Comparison of ENCODE assay signal across 13 cellular contexts in the genomic region with DNA sequence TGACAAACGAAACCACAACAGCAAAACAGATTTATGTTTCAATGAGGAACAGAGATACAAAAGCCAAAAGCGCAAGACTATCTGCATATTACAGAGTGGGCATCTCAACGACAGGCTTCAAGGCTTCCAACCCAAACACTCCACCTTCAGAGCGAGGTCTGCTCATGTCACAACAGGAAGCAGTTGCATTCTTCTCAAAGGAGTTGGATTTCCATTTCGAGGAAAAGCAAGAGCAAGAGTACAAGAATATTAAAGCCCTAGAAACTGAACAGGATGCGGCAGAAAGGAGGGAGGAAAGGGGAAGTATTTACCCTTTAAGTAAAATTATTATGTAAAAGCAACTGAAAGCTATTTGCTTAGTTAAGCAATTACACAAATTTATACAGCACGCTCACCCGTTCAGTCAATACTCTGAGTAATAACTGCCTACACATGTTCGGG.
A peak's percentile ranks its signal among the peaks of the same experiment; 100 is the strongest.
DNase-seq lines count a peak whose midpoint lies in the region; ATAC-seq and TF ChIP-seq lines count a peak whose summit lies in the region.
"Had no signal": no experiment of that assay in that cellular context is flagged by ENCODE, and none has a peak within 500 bp of the region (broad histone marks: within the 10 kb centered on the region; RNA-seq: fewer than 3 reads in every experiment).

No MANE protein-coding gene starts in this region.

- H3K9me3 Mint-ChIP-seq in activated naive CD4-positive, alpha-beta T cell treated with anti-CD3 and anti-CD28 coated beads, Interleukin-2, amount 50 U/mL, for 24 hours, result no peaks in the 10 kb centered on the region
- no peaks in the 10 kb centered on the region for H3K9me3 Mint-ChIP-seq in activated naive CD4-positive, alpha-beta T cell treated with anti-CD3 and anti-CD28 coated beads for 36 hours
- H3K9me3 Mint-ChIP-seq in activated T-helper 17 cell treated with anti-CD3 and anti-CD28 coated beads, Interleukin-2, amount 50 U/mL, for 72 hours, result no peaks in the 10 kb centered on the region

- no peak for TF ChIP-seq POLR2A in suprapubic skin (IDR thresholded peaks at IDR 0.05)

- CTCF ChIA-PET in activated naive CD4-positive, alpha-beta T cell treated with anti-CD3 and anti-CD28 coated beads for 36 hours (lab: Charles Lee), result no interaction called here

- H3K4me1 ChIP-seq in suprapubic skin, result peaks cover 13% of the 10 kb centered on the region

- 17% methylated on average over 9 of the region's 9 CpGs for WGBS in suprapubic skin

- H3K9me3 ChIP-seq in suprapubic skin, result no peaks in the 10 kb centered on the region

- H3K4me3 ChIP-seq in suprapubic skin, result peak overlapping the region; percentile 23

- no peak for DNase-seq in activated naive CD4-positive, alpha-beta T cell treated with anti-CD3 and anti-CD28 coated beads for 36 hours
- peak; percentile 17 for DNase-seq in NCI-H1048 (lab: John Stamatoyannopoulos, UW)
- no peak for DNase-seq in suprapubic skin (ENCODE audit: low spot score in 2 of 2)
- DNase-seq in EL, result no peak
- no peak for DNase-seq in DMS153 (lab: John Stamatoyannopoulos, UW)
- DNase-seq: DMS79, NCI-H2107, posterior cingulate gyrus, T-helper 9 cell had no signal

- intact Hi-C loops in activated naive CD4-positive, alpha-beta T cell treated with anti-CD3 and anti-CD28 coated beads for 36 hours (cut with micrococcal nuclease), result no loop called here

- H3K27me3 ChIP-seq in suprapubic skin, result no peaks in the 10 kb centered on the region

- H3K36me3 Mint-ChIP-seq in activated naive CD4-positive, alpha-beta T cell treated with anti-CD3 and anti-CD28 coated beads, Interleukin-2, amount 50 U/mL, for 24 hours, result peaks cover 22% of the 10 kb centered on the region
- H3K36me3 Mint-ChIP-seq in activated naive CD4-positive, alpha-beta T cell treated with anti-CD3 and anti-CD28 coated beads for 36 hours (ENCODE audit: low read depth), result peaks cover 36% of the 10 kb centered on the region
- H3K36me3 Mint-ChIP-seq in activated T-helper 17 cell treated with anti-CD3 and anti-CD28 coated beads, Interleukin-2, amount 50 U/mL, for 72 hours (ENCODE audit: low read depth), result peaks cover 54% of the 10 kb centered on the region

- H3K27me3 Mint-ChIP-seq in activated naive CD4-positive, alpha-beta T cell treated with anti-CD3 and anti-CD28 coated beads, Interleukin-2, amount 50 U/mL, for 24 hours, result no peaks in the 10 kb centered on the region
- no peaks in the 10 kb centered on the region for H3K27me3 Mint-ChIP-seq in activated naive CD4-positive, alpha-beta T cell treated with anti-CD3 and anti-CD28 coated beads for 36 hours (ENCODE audit: low read depth)
- no peaks in the 10 kb centered on the region for H3K27me3 Mint-ChIP-seq in activated T-helper 17 cell treated with anti-CD3 and anti-CD28 coated beads, Interleukin-2, amount 50 U/mL, for 72 hours

- no peak for ATAC-seq in activated T-helper 17 cell treated with anti-CD3 and anti-CD28 coated beads, Interleukin-2, amount 50 U/mL, for 72 hours (replicated peaks)
- ATAC-seq in GM18868 (IDR thresholded peaks at IDR 0.05; ENCODE audit: unreplicated experiment), result no peak

- TF ChIP-seq EP300 in suprapubic skin (IDR thresholded peaks at IDR 0.05), result no peak

- H3K27ac Mint-ChIP-seq in activated naive CD4-positive, alpha-beta T cell treated with anti-CD3 and anti-CD28 coated beads, Interleukin-2, amount 50 U/mL, for 24 hours, result peak overlapping the region; percentile 73
- no peak overlapping the region for H3K27ac Mint-ChIP-seq in activated naive CD4-positive, alpha-beta T cell treated with anti-CD3 and anti-CD28 coated beads for 36 hours
- peak overlapping the region; percentile 0 for H3K27ac Mint-ChIP-seq in activated T-helper 17 cell treated with anti-CD3 and anti-CD28 coated beads, Interleukin-2, amount 50 U/mL, for 72 hours

- H3K36me3 ChIP-seq in suprapubic skin, result no peaks in the 10 kb centered on the region

- no peak overlapping the region for H3K27ac ChIP-seq in suprapubic skin
- H3K27ac ChIP-seq: KMS-11 had no signal

- no peak for TF ChIP-seq CTCF in suprapubic skin (IDR thresholded peaks at IDR 0.05)

- H3K4me1 Mint-ChIP-seq in activated naive CD4-positive, alpha-beta T cell treated with anti-CD3 and anti-CD28 coated beads, Interleukin-2, amount 50 U/mL, for 24 hours, result peaks cover 46% of the 10 kb centered on the region
- H3K4me1 Mint-ChIP-seq in activated naive CD4-positive, alpha-beta T cell treated with anti-CD3 and anti-CD28 coated beads for 36 hours (ENCODE audit: low read depth), result peaks cover 20% of the 10 kb centered on the region
- H3K4me1 Mint-ChIP-seq in activated T-helper 17 cell treated with anti-CD3 and anti-CD28 coated beads, Interleukin-2, amount 50 U/mL, for 72 hours, result peaks cover 24% of the 10 kb centered on the region

- H3K4me3 Mint-ChIP-seq in activated naive CD4-positive, alpha-beta T cell treated with anti-CD3 and anti-CD28 coated beads, Interleukin-2, amount 50 U/mL, for 24 hours, result no peak overlapping the region
- no peak overlapping the region for H3K4me3 Mint-ChIP-seq in activated naive CD4-positive, alpha-beta T cell treated with anti-CD3 and anti-CD28 coated beads for 36 hours
- peak overlapping the region; percentile 1 for H3K4me3 Mint-ChIP-seq in activated T-helper 17 cell treated with anti-CD3 and anti-CD28 coated beads, Interleukin-2, amount 50 U/mL, for 72 hours
